ENCODE assay signal across 26 cellular contexts in the genomic region with DNA sequence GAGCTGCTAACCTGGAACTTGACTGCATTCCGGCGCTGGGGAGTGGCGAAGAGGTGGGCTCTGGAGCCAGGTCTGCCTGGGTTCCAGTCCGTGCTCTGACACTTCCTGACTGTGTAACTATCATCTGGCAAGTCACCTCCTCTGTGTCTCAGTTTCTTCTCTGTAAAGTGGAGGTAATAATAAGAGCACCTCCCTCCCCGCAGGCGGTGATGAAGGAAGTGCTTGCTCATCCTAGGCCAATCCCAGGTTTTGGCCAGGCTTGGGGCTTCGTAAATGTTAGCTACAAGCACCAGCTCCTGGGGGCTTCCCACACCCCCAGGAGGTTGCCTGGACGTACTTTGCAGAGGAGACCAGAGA. TPM values are rescaled to one million over a fixed set of nuclear protein-coding genes. Genes with fewer than 3 reads are reported as not detected.
A peak's percentile ranks its signal among the peaks of the same experiment; 100 is the strongest.
DNase-seq lines count a peak whose midpoint lies in the region; ATAC-seq and TF ChIP-seq lines count a peak whose summit lies in the region.
"Had no signal": no experiment of that assay in that cellular context is flagged by ENCODE, and none has a peak within 500 bp of the region (broad histone marks: within the 10 kb centered on the region; RNA-seq: fewer than 3 reads in every experiment).

No MANE protein-coding gene starts in this region.

- in situ Hi-C loops in IMR-90 (cut with MboI; ENCODE audit: low sequenced_read_pairs), result no loop called here

- no peak overlapping the region for H2BK15ac ChIP-seq in IMR-90 (ENCODE audit: low read depth, low read length)

- H3K4me1 ChIP-seq in BLaER1 treated with 17β-estradiol and CSF1 and Interleukin-3, amounts not matched to agents 10 nM and 100 nM, result peaks cover 68 to 100% (median 83%) of the 10 kb centered on the region in 10 experiments
- H3K4me1 ChIP-seq in IMR-90 (ENCODE audit: control insufficient read depth, insufficient read depth, low read length), result no peaks in the 10 kb centered on the region
- H3K4me1 ChIP-seq in trophoblast cell (ENCODE audit: control insufficient read depth in 1 of 2, insufficient read depth in 2 of 2, low read length in 2 of 2), result peaks cover 48 to 54% of the 10 kb centered on the region in 2 experiments
- H3K4me1 ChIP-seq in breast epithelium, result peaks cover 0 to 4% of the 10 kb centered on the region in 2 donors
- H3K4me1 ChIP-seq: gastrocnemius medialis had no signal

- ATAC-seq in IMR-90 (ENCODE audit: low read depth), result no peak
- ATAC-seq in GM21447 (IDR thresholded peaks at IDR 0.05; ENCODE audit: unreplicated experiment), result no peak
- no peak for ATAC-seq in GM19023 (IDR thresholded peaks at IDR 0.05; ENCODE audit: unreplicated experiment)
- ATAC-seq: effector memory CD8-positive, alpha-beta T cell; gastrocnemius medialis; left colon had no signal

- no peak overlapping the region for H3K23ac ChIP-seq in IMR-90 (ENCODE audit: low read depth, low read length)
- H3K23ac ChIP-seq in trophoblast cell (ENCODE audit: low read length), result no peak overlapping the region

- H3K27me3 ChIP-seq in BLaER1 treated with 17β-estradiol and CSF1 and Interleukin-3, amounts not matched to agents 10 nM and 100 nM, result peaks cover 0 to 6% (median 3%) of the 10 kb centered on the region in 11 experiments; a peak in 15 of 22 replicates
- H3K27me3 ChIP-seq in IMR-90 (ENCODE audit: control insufficient read depth, insufficient read depth, low read length) (no peaks in the 10 kb centered on the region), trophoblast cell (ENCODE audit: insufficient read depth, low read length) (no peaks in the 10 kb centered on the region), breast epithelium (no peaks in the 10 kb centered on the region)

- H4K12ac ChIP-seq in trophoblast cell (ENCODE audit: low read depth, low read length), result peak overlapping the region; percentile 36

- no peaks in the 10 kb centered on the region for H4K20me1 ChIP-seq in BLaER1 treated with 17β-estradiol and CSF1 and Interleukin-3, amounts not matched to agents 10 nM and 100 nM
- H4K20me1 ChIP-seq in IMR-90 (ENCODE audit: insufficient read depth, low read length), result no peaks in the 10 kb centered on the region

- peaks cover 2% of the 10 kb centered on the region for H3K9me3 Mint-ChIP-seq in glutamatergic neuron (ENCODE audit: unreplicated experiment)
- H3K9me3 Mint-ChIP-seq: effector memory CD8-positive, alpha-beta T cell; immature natural killer cell; stimulated activated effector memory CD8-positive, alpha-beta T cell treated with anti-CD3 and anti-CD28 coated beads, Interleukin-12 subunit alpha, Interleukin-12 subunit beta, amount 100 ng/mL, for 72 hours had no signal

- no peak overlapping the region for H4K5ac ChIP-seq in IMR-90 (ENCODE audit: low read depth, low read length)

- H3K4me1 Mint-ChIP-seq in glutamatergic neuron (ENCODE audit: low read depth, unreplicated experiment), result peaks cover 18% of the 10 kb centered on the region
- H3K4me1 Mint-ChIP-seq: stimulated activated effector memory CD8-positive, alpha-beta T cell treated with anti-CD3 and anti-CD28 coated beads, Interleukin-12 subunit alpha, Interleukin-12 subunit beta, amount 100 ng/mL, for 72 hours had no signal

- H4K8ac ChIP-seq in IMR-90 (ENCODE audit: low read depth in 2 of 2, low read length in 2 of 2) (no peak overlapping the region), trophoblast cell (ENCODE audit: low read depth, low read length) (peak overlapping the region; percentile 56)

- no peak overlapping the region for H3K4ac ChIP-seq in IMR-90 (ENCODE audit: low read depth, low read length)
- peak overlapping the region; percentile 47 for H3K4ac ChIP-seq in trophoblast cell (ENCODE audit: low read depth, low read length)

- peak overlapping the region; percentile 82 for H3K27ac Mint-ChIP-seq in glutamatergic neuron (ENCODE audit: unreplicated experiment)
- H3K27ac Mint-ChIP-seq: effector memory CD8-positive, alpha-beta T cell; immature natural killer cell; stimulated activated effector memory CD8-positive, alpha-beta T cell treated with anti-CD3 and anti-CD28 coated beads, Interleukin-12 subunit alpha, Interleukin-12 subunit beta, amount 100 ng/mL, for 72 hours had no signal

- no peak overlapping the region for H2BK5ac ChIP-seq in IMR-90 (ENCODE audit: low read depth, low read length, poor library complexity, severe bottlenecking)
- H2BK5ac ChIP-seq in trophoblast cell (ENCODE audit: low read depth, low read length, poor library complexity), result peak overlapping the region; percentile 88

- 100% methylated on average over 1 of the region's 8 CpGs; no CpG with 5 or more reads in 1 of the 2 experiments for WGBS in IMR-90 (ENCODE audit: extremely low coverage in 2 of 2, insufficient read length in 1 of 2), 2 experiments
- no CpG with 5 or more reads among the region's 8 CpGs for whole genome bisulfite sequencing in trophoblast cell (ENCODE audit: extremely low coverage, insufficient coverage, insufficient read length)

- H2BK120ac ChIP-seq in IMR-90 (ENCODE audit: low read depth, low read length), result no peak overlapping the region
- H2BK120ac ChIP-seq in trophoblast cell (ENCODE audit: insufficient read depth, low read length, poor library complexity), result peak overlapping the region; percentile 95

- H3K4me3 ChIP-seq in BLaER1 treated with 17β-estradiol and CSF1 and Interleukin-3, amounts not matched to agents 10 nM and 100 nM, result no peak overlapping the region
- H3K4me3 ChIP-seq in IMR-90 (ENCODE audit: insufficient read depth, low read depth, low read length) (no peak overlapping the region), trophoblast cell (ENCODE audit: low read depth, low read length) (no peak overlapping the region), breast epithelium (no peak overlapping the region)
- H3K4me3 ChIP-seq: coronary artery, gastrocnemius medialis, PC-9 had no signal

- TF ChIP-seq POLR2A in IMR-90 (IDR thresholded peaks at IDR 0.05; ENCODE audit: low read depth, low read length) (no peak), breast epithelium (IDR thresholded peaks at IDR 0.05) (no peak)

- H3K9me3 ChIP-seq in BLaER1 treated with 17β-estradiol and CSF1 and Interleukin-3, amounts not matched to agents 10 nM and 100 nM (replicated peaks in 1 of 11), result no peaks in the 10 kb centered on the region
- H3K9me3 ChIP-seq in IMR-90 (ENCODE audit: control insufficient read depth, insufficient read depth, low read length) (no peaks in the 10 kb centered on the region), trophoblast cell (ENCODE audit: insufficient read depth, low read depth, low read length) (no peaks in the 10 kb centered on the region), breast epithelium (no peaks in the 10 kb centered on the region)
- H3K9me3 ChIP-seq: gastrocnemius medialis had no signal

- H2BK20ac ChIP-seq in IMR-90 (ENCODE audit: low read depth, low read length), result no peak overlapping the region

- H3K36me3 ChIP-seq in BLaER1 treated with 17β-estradiol and CSF1 and Interleukin-3, amounts not matched to agents 10 nM and 100 nM, result no peaks in the 10 kb centered on the region
- no peaks in the 10 kb centered on the region for H3K36me3 ChIP-seq in IMR-90 (ENCODE audit: control insufficient read depth, insufficient read depth, low read length)
- H3K36me3 ChIP-seq in trophoblast cell (ENCODE audit: control insufficient read depth in 1 of 2, insufficient read depth in 2 of 2, low read length in 2 of 2), result no peaks in the 10 kb centered on the region
- H3K36me3 ChIP-seq in breast epithelium, result no peaks in the 10 kb centered on the region
- H3K36me3 ChIP-seq: gastrocnemius medialis had no signal

- no peak for TF ChIP-seq RAD21 in IMR-90 (IDR thresholded peaks at IDR 0.05; ENCODE audit: low read length)

- no peak overlapping the region for H3K14ac ChIP-seq in IMR-90 (replicated peaks; ENCODE audit: low read depth, low read length)
- peak overlapping the region; percentile 67 for H3K14ac ChIP-seq in trophoblast cell (ENCODE audit: low read length)

- POLR2A ChIA-PET in IMR-90 (lab: Charles Lee; ENCODE audit: unreplicated experiment), result no interaction called here

- TF ChIP-seq CTCF in IMR-90 (conservative IDR thresholded peaks at IDR 0.05; ENCODE audit: low read depth, low read length), result no peak
- TF ChIP-seq CTCF in glutamatergic neuron (IDR thresholded peaks at IDR 0.05; ENCODE audit: partially characterized antibody, unreplicated experiment), result no peak
- no peak for TF ChIP-seq CTCF in breast epithelium (IDR thresholded peaks at IDR 0.05)

- peak overlapping the region; percentile 72 for H2BK12ac ChIP-seq in trophoblast cell (ENCODE audit: low read length)

- H2AFZ ChIP-seq in IMR-90 (replicated peaks; ENCODE audit: low read length, poor library complexity) (no peak overlapping the region), trophoblast cell (ENCODE audit: insufficient read depth, low read length, poor library complexity) (no peak overlapping the region)
- H2AFZ ChIP-seq: PC-9 had no signal

- dilution Hi-C loops in IMR-90 (cut with HindIII; ENCODE audit: low sequenced_read_pairs, unreplicated experiment), result no loop called here

- H3K4me2 ChIP-seq in BLaER1 treated with 17β-estradiol and CSF1 and Interleukin-3, amounts not matched to agents 10 nM and 100 nM, result peak overlapping the region; percentile 27 to 83 (median 62)
- H3K4me2 ChIP-seq in IMR-90 (ENCODE audit: low read depth, low read length) (no peak overlapping the region), trophoblast cell (ENCODE audit: low read length) (peak overlapping the region; percentile 29)
- H3K4me2 ChIP-seq: PC-9 had no signal

- BruUV-seq in IMR-90 (replicated peaks; lab: Mats Ljungman, UMichigan), result no TSS peak

- peak overlapping the region in 9 of 11 experiments; percentile 4 to 63 (median 48); a peak in 17 of 22 replicates for H3K27ac ChIP-seq in BLaER1 treated with 17β-estradiol and CSF1 and Interleukin-3, amounts not matched to agents 10 nM and 100 nM
- H3K27ac ChIP-seq in IMR-90 (ENCODE audit: insufficient read depth, low read length) (no peak overlapping the region), trophoblast cell (ENCODE audit: low read depth, low read length) (peak overlapping the region; percentile 82), breast epithelium (peak overlapping the region in 1 of 2 donors; percentile 44)
- H3K27ac ChIP-seq: coronary artery, gastrocnemius medialis, PC-9 had no signal

- peak overlapping the region; percentile 50 for H2AK9ac ChIP-seq in IMR-90 (replicated peaks; ENCODE audit: low read depth, low read length, poor library complexity)

- no peak overlapping the region for H3K56ac ChIP-seq in IMR-90 (ENCODE audit: extremely low read depth, insufficient read depth, low read length)

- peaks cover 8% of the 10 kb centered on the region for H3K27me3 Mint-ChIP-seq in glutamatergic neuron (ENCODE audit: unreplicated experiment)

- H3K4me3 Mint-ChIP-seq in glutamatergic neuron (ENCODE audit: unreplicated experiment), result peak overlapping the region; percentile 25
- H3K4me3 Mint-ChIP-seq: effector memory CD8-positive, alpha-beta T cell; immature natural killer cell; stimulated activated effector memory CD8-positive, alpha-beta T cell treated with anti-CD3 and anti-CD28 coated beads, Interleukin-12 subunit alpha, Interleukin-12 subunit beta, amount 100 ng/mL, for 72 hours had no signal

- H2AK5ac ChIP-seq in IMR-90 (ENCODE audit: low read depth, low read length) (no peak overlapping the region), trophoblast cell (ENCODE audit: low read length) (peak overlapping the region; percentile 42)

- intact Hi-C loops in IMR-90 (cut with micrococcal nuclease) (no loop called here), breast epithelium (cut with DNase I; ENCODE audit: low total_unique reads) (no loop called here)

- no peak overlapping the region for H4K91ac ChIP-seq in IMR-90 (ENCODE audit: insufficient read depth, low read depth, low read length)
- H4K91ac ChIP-seq in trophoblast cell (ENCODE audit: low read depth, low read length), result peak overlapping the region; percentile 92

- CTCF ChIA-PET in IMR-90 (lab: Yijun Ruan, JAX), result no interaction called here

- H3K79me2 ChIP-seq in trophoblast cell (ENCODE audit: control insufficient read depth, insufficient read depth, low read length, poor library complexity), result peaks cover 3% of the 10 kb centered on the region

- no peak for DNase-seq in IMR-90
- no peak for DNase-seq in glutamatergic neuron
- DNase-seq in trophoblast cell, result no peak
- no peak for DNase-seq in middle frontal gyrus (ENCODE audit: extremely low spot score, low spot score)
- no peak for DNase-seq in breast epithelium (ENCODE audit: low spot score in 2 of 2)
- DNase-seq: activated CD4-positive, alpha-beta T cell treated with anti-CD3 and anti-CD28 coated beads, Interleukin-2, amount 50 U/mL, for 1 hour; activated naive CD4-positive, alpha-beta T cell treated with Interleukin-2 at 50 U/mL for 16 hours; effector memory CD8-positive, alpha-beta T cell; gastrocnemius medialis; hippocampal formation; immature natural killer cell; NCI-H1092; NCI-H510A; occipital lobe; PC-9; Right ventricle myocardium superior; small intestine; substantia nigra; SW 1271; T-helper 9 cell had no signal

- no peaks in the 10 kb centered on the region for H3K9me1 ChIP-seq in IMR-90 (ENCODE audit: insufficient read depth, low read length)

- H3K9ac ChIP-seq in BLaER1 treated with 17β-estradiol and CSF1 and Interleukin-3, amounts not matched to agents 10 nM and 100 nM, result peak overlapping the region in 7 of 11 experiments; percentile 12 to 59 (median 41); a peak in 9 of 22 replicates
- no peak overlapping the region for H3K9ac ChIP-seq in IMR-90 (ENCODE audit: low read depth, low read length)
- no peak overlapping the region for H3K9ac ChIP-seq in trophoblast cell (ENCODE audit: low read length)

- no peaks in the 10 kb centered on the region for H3K36me3 Mint-ChIP-seq in glutamatergic neuron (ENCODE audit: unreplicated experiment)
- H3K36me3 Mint-ChIP-seq: immature natural killer cell; stimulated activated effector memory CD8-positive, alpha-beta T cell treated with anti-CD3 and anti-CD28 coated beads, Interleukin-12 subunit alpha, Interleukin-12 subunit beta, amount 100 ng/mL, for 72 hours had no signal

- H3K79me1 ChIP-seq in IMR-90 (ENCODE audit: low read depth in 1 of 2, low read length in 2 of 2) (no peaks in the 10 kb centered on the region), trophoblast cell (ENCODE audit: low read length) (peaks cover 43% of the 10 kb centered on the region)

- H3K18ac ChIP-seq in IMR-90 (ENCODE audit: low read depth, low read length), result no peak overlapping the region
- H3K18ac ChIP-seq in trophoblast cell (ENCODE audit: low read length), result peak overlapping the region; percentile 15

RNA-seq across cellular contexts. Expression of gene SNAI1, which starts 32.8 kb away (rescaled TPM):
- 0.54 and 0.83 TPM in 2 replicates for total RNA-seq in IMR-90 (2012; rRNA removed)
- 13.7 and 14.9 TPM in 2 replicates for polyA plus RNA-seq in IMR-90 (2012; rRNA removed)
- 10.8 and 34.1 TPM in 2 replicates for polyA plus RNA-seq in IMR-90 (2012; cell fraction: cytosol; rRNA removed)
- 54.0 and 64.7 TPM in 2 replicates for polyA plus RNA-seq in IMR-90 (2012; cell fraction: nucleus; rRNA removed; ENCODE audit: low replicate concordance)
- total RNA-seq in glutamatergic neuron (ENCODE audit: unreplicated experiment), result 3.9 TPM
- polyA plus RNA-seq in trophoblast cell (2013), result 74.2 and 76.9 TPM in 2 replicates
- total RNA-seq in breast epithelium, result 1 to 10 TPM in 2 of 3 donors, under 1 TPM in 1; 0.80 to 5.0 (median 4.3) TPM
- total RNA-seq: occipital lobe had no signal

Comparison
In these comparisons a context has a peak if more than half of its experiments do, and no peak if none do; other contexts are left out.
1. H3K9ac ChIP-seq: peak in BLaER1 treated with 17β-estradiol and CSF1 and Interleukin-3, amounts not matched to agents 10 nM and 100 nM (7 of 11); none in IMR-90 (single experiment) and trophoblast cell (single experiment).